ENCODE assay signal across 15 cellular contexts in genomic region chr15:67943961-67944674, GRCh38.
A peak's percentile ranks its signal among the peaks of the same experiment; 100 is the strongest.
DNase-seq lines count a peak whose midpoint lies in the region; ATAC-seq and TF ChIP-seq lines count a peak whose summit lies in the region.
"Had no signal": no experiment of that assay in that cellular context is flagged by ENCODE, and none has a peak within 500 bp of the region (broad histone marks: within the 10 kb centered on the region; RNA-seq: fewer than 3 reads in every experiment).

No MANE protein-coding gene starts in this region.

- 0 to 42% methylated on average over 1 to 8 of the region's 11 CpGs for WGBS in gastroesophageal sphincter (ENCODE audit: low coverage in 1 of 2), 2 donors

- H3K27ac ChIP-seq in RWPE1 = peak overlapping the region; percentile 58
- peak overlapping the region; percentile 44 to 93 (median 84) for H3K27ac ChIP-seq in gastroesophageal sphincter
- H3K27ac ChIP-seq in neural progenitor cell = no peak overlapping the region
- H3K27ac ChIP-seq in thoracic aorta = peak overlapping the region; percentile 65 to 85
- H3K27ac ChIP-seq: right lobe of liver, VCaP had no signal

- H3K36me3 ChIP-seq in gastroesophageal sphincter = no peaks in the 10 kb centered on the region
- H3K36me3 ChIP-seq in neural progenitor cell = no peaks in the 10 kb centered on the region
- no peaks in the 10 kb centered on the region for H3K36me3 ChIP-seq in thoracic aorta
- H3K36me3 ChIP-seq: right lobe of liver had no signal

- H3K79me2 ChIP-seq in neural progenitor cell (ENCODE audit: low read depth) = no peaks in the 10 kb centered on the region

- POLR2A ChIA-PET in RWPE1 (lab: Yijun Ruan, JAX; ENCODE audit: low non-redundant PET) = no interaction called here

- CTCF ChIA-PET in RWPE1 (lab: Yijun Ruan, JAX) = no interaction called here

- DNase-seq in RWPE1 (ENCODE audit: low spot score) (no peak), neural progenitor cell (ENCODE audit: low spot score) (no peak), thoracic aorta (ENCODE audit: low spot score) (peak; percentile 10), DMS 273 (lab: John Stamatoyannopoulos, UW; ENCODE audit: unreplicated experiment) (no peak), endothelial cell (ENCODE audit: low spot score) (no peak)
- DNase-seq in activated CD4-positive, alpha-beta T cell treated with anti-CD3 and anti-CD28 coated beads, Interleukin-2, amount 50 U/mL, for 48 hours = no peak
- DNase-seq in activated CD4-positive, alpha-beta T cell treated with anti-CD3 and anti-CD28 coated beads for 48 hours = no peak
- DNase-seq: activated gamma-delta T cell; GF-D8; naive thymus-derived CD8-positive, alpha-beta T cell; NCI-H748 treated with DMSO at 0.1 percent for 48 hours; stimulated activated CD4-positive, alpha-beta T cell treated with anti-CD3 and anti-CD28 coated beads, Interleukin-4, amount 100 ng/mL, for 4 hours had no signal

- H3K27me3 Mint-ChIP-seq in neural progenitor cell (ENCODE audit: insufficient read depth, low read depth) = peaks cover 5% of the 10 kb centered on the region
- H3K27me3 Mint-ChIP-seq in endothelial cell (ENCODE audit: unreplicated experiment) = no peaks in the 10 kb centered on the region

- H3K4me2 ChIP-seq in neural progenitor cell = no peak overlapping the region

- TF ChIP-seq CTCF in RWPE1 (conservative IDR thresholded peaks at IDR 0.05; ENCODE audit: low read depth) (no peak), gastroesophageal sphincter (IDR thresholded peaks at IDR 0.05) (no peak), neural progenitor cell (IDR thresholded peaks at IDR 0.05) (no peak), thoracic aorta (IDR thresholded peaks at IDR 0.05) (no peak), endothelial cell (IDR thresholded peaks at IDR 0.05; ENCODE audit: unreplicated experiment) (no peak)

- H2AFZ ChIP-seq in neural progenitor cell (replicated peaks) = peak overlapping the region; percentile 74

- no peaks in the 10 kb centered on the region for H3K27me3 ChIP-seq in gastroesophageal sphincter
- no peaks in the 10 kb centered on the region for H3K27me3 ChIP-seq in neural progenitor cell
- no peaks in the 10 kb centered on the region for H3K27me3 ChIP-seq in thoracic aorta (replicated peaks; ENCODE audit: insufficient read depth)
- H3K27me3 ChIP-seq: right lobe of liver had no signal

- H3K4me1 ChIP-seq in gastroesophageal sphincter (peaks cover 0 to 35% (median 11%) of the 10 kb centered on the region in 3 donors), neural progenitor cell (peaks cover 31% of the 10 kb centered on the region), thoracic aorta (ENCODE audit: control insufficient read depth in 1 of 2, low read depth in 2 of 2) (peaks cover 8 to 42% of the 10 kb centered on the region in 2 donors)
- H3K4me1 ChIP-seq: right lobe of liver had no signal

- H3F3A ChIP-seq in neural progenitor cell (ENCODE audit: low read depth) = peaks cover 13% of the 10 kb centered on the region

- peaks cover 13% of the 10 kb centered on the region for H3K9me3 Mint-ChIP-seq in neural progenitor cell
- no peaks in the 10 kb centered on the region for H3K9me3 Mint-ChIP-seq in endothelial cell (ENCODE audit: unreplicated experiment)

- no peaks in the 10 kb centered on the region for H4K20me1 ChIP-seq in neural progenitor cell (ENCODE audit: low read depth)

- TF ChIP-seq POLR2A in gastroesophageal sphincter (IDR thresholded peaks at IDR 0.05) = no peak

- H3K9me3 ChIP-seq in gastroesophageal sphincter (no peaks in the 10 kb centered on the region), neural progenitor cell (ENCODE audit: low read depth) (no peaks in the 10 kb centered on the region), thoracic aorta (no peaks in the 10 kb centered on the region)
- H3K9me3 ChIP-seq: right lobe of liver had no signal

- H3K9ac ChIP-seq in neural progenitor cell = no peak overlapping the region

- H3K4me3 Mint-ChIP-seq in neural progenitor cell (peak overlapping the region; percentile 42), endothelial cell (ENCODE audit: unreplicated experiment) (no peak overlapping the region)
- H3K4me3 Mint-ChIP-seq: naive thymus-derived CD8-positive, alpha-beta T cell had no signal

- H3K27ac Mint-ChIP-seq in neural progenitor cell (peak overlapping the region; percentile 89), endothelial cell (ENCODE audit: unreplicated experiment) (no peak overlapping the region)

- peak; percentile 75 for TF ChIP-seq EP300 in gastroesophageal sphincter (IDR thresholded peaks at IDR 0.05)

- H3K4me1 Mint-ChIP-seq in neural progenitor cell (peaks cover 57% of the 10 kb centered on the region), endothelial cell (ENCODE audit: unreplicated experiment) (peaks cover 57% of the 10 kb centered on the region)

- H3K36me3 Mint-ChIP-seq in neural progenitor cell (peaks cover 6% of the 10 kb centered on the region), endothelial cell (ENCODE audit: low read depth, unreplicated experiment) (no peaks in the 10 kb centered on the region)
- H3K36me3 Mint-ChIP-seq: naive thymus-derived CD8-positive, alpha-beta T cell had no signal

- peak; percentile 86 for ATAC-seq in gastroesophageal sphincter
- ATAC-seq in thoracic aorta (ENCODE audit: insufficient number of reproducible peaks, low FRiP score, low read depth) = peak; percentile 56
- ATAC-seq: naive thymus-derived CD8-positive, alpha-beta T cell had no signal

- no peak overlapping the region for H3K4me3 ChIP-seq in gastroesophageal sphincter
- H3K4me3 ChIP-seq in neural progenitor cell = no peak overlapping the region
- no peak overlapping the region for H3K4me3 ChIP-seq in thoracic aorta
- H3K4me3 ChIP-seq: right lobe of liver had no signal
